ENCODE assay signal across 12 cellular contexts in genomic region chr2:152505495-152505906, GRCh38.
A peak's percentile ranks its signal among the peaks of the same experiment; 100 is the strongest.
DNase-seq lines count a peak whose midpoint lies in the region; ATAC-seq and TF ChIP-seq lines count a peak whose summit lies in the region.
"Had no signal": no experiment of that assay in that cellular context is flagged by ENCODE, and none has a peak within 500 bp of the region (broad histone marks: within the 10 kb centered on the region; RNA-seq: fewer than 3 reads in every experiment).

No MANE protein-coding gene starts in this region.

- H3K27ac Mint-ChIP-seq in activated T-cell treated with anti-CD3 and anti-CD28 coated beads, Interleukin-2, amount 50 U/mL, for 72 hours: no peak overlapping the region
- H3K27ac Mint-ChIP-seq: activated B cell treated with CpG ODN at 0.5 μM for 24 hours had no signal

- peak overlapping the region; percentile 88 for H3K27ac ChIP-seq in substantia nigra (ENCODE audit: low read depth, low read length, poor library complexity, severe bottlenecking)
- H3K27ac ChIP-seq: ovary had no signal

- in situ Hi-C loops in astrocyte of the spinal cord (cut with HindIII; ENCODE audit: low sequenced_read_pairs): no loop called here

- peak; percentile 65 for DNase-seq in astrocyte of the spinal cord (ENCODE audit: low read depth, low spot score)
- DNase-seq in iris pigment epithelial cell (ENCODE audit: low read depth): peak; percentile 87
- DNase-seq in substantia nigra (lab: John Stamatoyannopoulos, UW): peak in 36 of 49 donors; percentile 3 to 78 (median 49)
- no peak for DNase-seq in activated T-cell treated with anti-CD3 and anti-CD28 coated beads, Interleukin-2, amount 50 U/mL, for 72 hours
- DNase-seq in NCI-H510A (lab: John Stamatoyannopoulos, UW): no peak
- DNase-seq in NCI-H146 (lab: John Stamatoyannopoulos, UW): no peak
- DNase-seq in NCI-H345 treated with DMSO at 0.1 percent for 48 hours (lab: John Stamatoyannopoulos, UW; ENCODE audit: unreplicated experiment): no peak
- DNase-seq: activated B cell treated with CpG ODN at 0.5 μM for 24 hours, cortex of kidney, NCI-H1436 treated with DMSO at 0.1 percent for 48 hours, ovary had no signal

- TF ChIP-seq CTCF in astrocyte of the spinal cord (IDR thresholded peaks at IDR 0.05; ENCODE audit: low read depth, low read length): no peak

- peaks cover 0 to 2% of the 10 kb centered on the region in 2 donors for H3K36me3 Mint-ChIP-seq in activated T-cell treated with anti-CD3 and anti-CD28 coated beads, Interleukin-2, amount 50 U/mL, for 72 hours (ENCODE audit: insufficient read depth in 2 of 2)

- peak; percentile 72 for ATAC-seq in HG03064 (IDR thresholded peaks at IDR 0.05; ENCODE audit: low read depth, unreplicated experiment)
- no peak for ATAC-seq in activated T-cell treated with anti-CD3 and anti-CD28 coated beads, Interleukin-2, amount 50 U/mL, for 72 hours (replicated peaks in 1 of 2)

- no peaks in the 10 kb centered on the region for H3K9me3 Mint-ChIP-seq in activated T-cell treated with anti-CD3 and anti-CD28 coated beads, Interleukin-2, amount 50 U/mL, for 72 hours
- H3K9me3 Mint-ChIP-seq: activated B cell treated with CpG ODN at 0.5 μM for 24 hours had no signal

- H3K27me3 Mint-ChIP-seq in activated T-cell treated with anti-CD3 and anti-CD28 coated beads, Interleukin-2, amount 50 U/mL, for 72 hours (ENCODE audit: low read depth): no peaks in the 10 kb centered on the region
- H3K27me3 Mint-ChIP-seq: activated B cell treated with CpG ODN at 0.5 μM for 24 hours had no signal

- no peak overlapping the region for H3K4me3 Mint-ChIP-seq in activated T-cell treated with anti-CD3 and anti-CD28 coated beads, Interleukin-2, amount 50 U/mL, for 72 hours
- H3K4me3 Mint-ChIP-seq: activated B cell treated with CpG ODN at 0.5 μM for 24 hours had no signal

- H3K4me3 ChIP-seq in astrocyte of the spinal cord (ENCODE audit: low read depth, low read length): no peak overlapping the region
- H3K4me3 ChIP-seq: ovary had no signal

- peaks cover 6% of the 10 kb centered on the region for H3K4me1 Mint-ChIP-seq in activated T-cell treated with anti-CD3 and anti-CD28 coated beads, Interleukin-2, amount 50 U/mL, for 72 hours (ENCODE audit: low read depth)

Comparison
In these comparisons a context has a peak if more than half of its experiments do, and no peak if none do; other contexts are left out.
1. DNase-seq: peak in astrocyte of the spinal cord (single experiment), iris pigment epithelial cell (single experiment) and substantia nigra (36 of 49); none in activated T-cell treated with anti-CD3 and anti-CD28 coated beads, Interleukin-2, amount 50 U/mL, for 72 hours (0 of 2), NCI-H510A (single experiment), NCI-H146 (single experiment) and NCI-H345 treated with DMSO at 0.1 percent for 48 hours (single experiment).